In the genomic region with DNA sequence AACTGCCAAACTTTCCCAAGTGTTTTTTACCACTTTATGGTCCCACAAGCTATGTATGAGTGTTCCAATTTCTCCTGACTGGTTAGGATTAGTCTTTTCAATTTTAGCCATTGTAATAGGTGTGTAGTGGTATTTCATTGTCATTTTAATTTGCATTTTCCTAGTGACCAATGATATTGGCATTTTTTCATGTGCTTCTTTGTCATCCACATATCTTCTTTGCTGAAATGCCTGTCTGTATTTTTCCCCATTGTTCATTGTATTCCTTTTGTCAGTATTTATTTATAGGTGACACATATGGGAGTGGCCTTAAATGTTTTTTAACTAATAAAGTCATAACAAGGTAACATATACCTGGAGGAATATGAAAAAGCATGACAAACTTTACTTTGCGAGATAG, we compare ENCODE assay signal across 19 cellular contexts. TPM values are rescaled to one million over a fixed set of nuclear protein-coding genes. Genes with fewer than 3 reads are reported as not detected.
DNase-seq lines count a peak whose midpoint lies in the region; ATAC-seq, FAIRE-seq and TF ChIP-seq lines count a peak whose summit lies in the region.
"Had no signal": no experiment of that assay in that cellular context is flagged by ENCODE, and none has a peak within 500 bp of the region (broad histone marks: within the 10 kb centered on the region; RNA-seq: fewer than 3 reads in every experiment).

No MANE protein-coding gene starts in this region.

- H3K36me3 Mint-ChIP-seq in endothelial cell (ENCODE audit: low read depth, unreplicated experiment): no peaks in the 10 kb centered on the region

- H3K36me3 ChIP-seq in mammary epithelial cell (ENCODE audit: insufficient read depth, low read length) (no peaks in the 10 kb centered on the region), breast epithelium (no peaks in the 10 kb centered on the region), small intestine (ENCODE audit: control insufficient read depth in 2 of 2, insufficient read depth in 2 of 2, low read length in 2 of 2) (no peaks in the 10 kb centered on the region)
- H3K36me3 ChIP-seq: HAP-1 had no signal

- H3K27me3 ChIP-seq in mammary epithelial cell (ENCODE audit: insufficient read depth, low read length): no peaks in the 10 kb centered on the region
- no peaks in the 10 kb centered on the region for H3K27me3 ChIP-seq in breast epithelium
- no peaks in the 10 kb centered on the region for H3K27me3 ChIP-seq in foreskin keratinocyte
- H3K27me3 ChIP-seq in small intestine (ENCODE audit: control insufficient read depth in 2 of 2, insufficient read depth in 2 of 2, low read length in 2 of 2): no peaks in the 10 kb centered on the region

- intact Hi-C loops in mammary epithelial cell (cut with micrococcal nuclease): no loop called here
- intact Hi-C loops in breast epithelium (cut with DNase I; ENCODE audit: low total_unique reads): no loop called here

- H3K4me1 ChIP-seq in mammary epithelial cell (ENCODE audit: insufficient read depth, low read length): no peaks in the 10 kb centered on the region
- no peaks in the 10 kb centered on the region for H3K4me1 ChIP-seq in breast epithelium
- peaks cover 7% of the 10 kb centered on the region for H3K4me1 ChIP-seq in foreskin keratinocyte
- no peaks in the 10 kb centered on the region for H3K4me1 ChIP-seq in small intestine (ENCODE audit: control insufficient read depth in 2 of 2, insufficient read depth in 1 of 2, low read depth in 1 of 2, low read length in 1 of 2)
- H3K4me1 ChIP-seq: A549 had no signal

- H3K79me2 ChIP-seq in mammary epithelial cell (ENCODE audit: insufficient read depth, low read length): no peaks in the 10 kb centered on the region

- DNase-seq in mammary epithelial cell: peak; percentile 41
- DNase-seq in breast epithelium (ENCODE audit: low spot score in 2 of 2): no peak
- DNase-seq in endothelial cell (ENCODE audit: low spot score): no peak
- DNase-seq in foreskin keratinocyte: peak; percentile 23 to 48
- DNase-seq in small intestine: no peak
- no peak for DNase-seq in islet precursor cell
- DNase-seq in amygdala (lab: John Stamatoyannopoulos, UW): no peak
- DNase-seq: AML-193; Caco-2; CD4-positive, alpha-beta T cell; GM23248 had no signal

- no peak overlapping the region for H2AFZ ChIP-seq in mammary epithelial cell (ENCODE audit: low read depth, low read length)
- H2AFZ ChIP-seq: GM23248 had no signal

- H3K27ac Mint-ChIP-seq in endothelial cell (ENCODE audit: unreplicated experiment): peak overlapping the region; percentile 14
- H3K27ac Mint-ChIP-seq: CD4-positive, alpha-beta T cell had no signal

- H4K20me1 ChIP-seq in mammary epithelial cell (ENCODE audit: insufficient read depth, low read length): no peaks in the 10 kb centered on the region

- no TSS peak for BruUV-seq in mammary epithelial cell (replicated peaks; lab: Mats Ljungman, UMichigan)

- no peak overlapping the region for H3K4me2 ChIP-seq in mammary epithelial cell (ENCODE audit: insufficient read depth, low read depth, low read length)
- H3K4me2 ChIP-seq: A549 had no signal

- peak; percentile 65 for ATAC-seq in foreskin keratinocyte
- ATAC-seq: A549 had no signal

- dilution Hi-C loops in mammary epithelial cell (cut with HindIII; ENCODE audit: low sequenced_read_pairs): no loop called here

- no peak for TF ChIP-seq POLR2A in breast epithelium (IDR thresholded peaks at IDR 0.05)

- CTCF ChIA-PET in mammary epithelial cell (lab: Charles Lee; ENCODE audit: low non-redundant PET): no interaction called here

- peaks cover 6% of the 10 kb centered on the region for H3K4me1 Mint-ChIP-seq in endothelial cell (ENCODE audit: unreplicated experiment)

- in situ Hi-C loops in mammary epithelial cell (cut with MboI; ENCODE audit: low sequenced_read_pairs in 2 of 2): no loop called here

- no peaks in the 10 kb centered on the region for H3K9me3 ChIP-seq in mammary epithelial cell (replicated peaks; ENCODE audit: insufficient read depth, low read length)
- no peaks in the 10 kb centered on the region for H3K9me3 ChIP-seq in breast epithelium
- no peaks in the 10 kb centered on the region for H3K9me3 ChIP-seq in small intestine (ENCODE audit: control insufficient read depth, low read depth)
- H3K9me3 ChIP-seq: A549, Caco-2, HAP-1 had no signal

- WGBS in mammary epithelial cell (ENCODE audit: low coverage, missing lambda C conversion rate): 95% methylated on average over 1 of the region's 1 CpG
- 93 to 100% (median 97%) methylated on average over 1 of the region's 1 CpG for WGBS in small intestine, 3 donors

- no peaks in the 10 kb centered on the region for H3K9me3 Mint-ChIP-seq in endothelial cell (ENCODE audit: unreplicated experiment)
- H3K9me3 Mint-ChIP-seq: CD4-positive, alpha-beta T cell had no signal

- H3K27me3 Mint-ChIP-seq in endothelial cell (ENCODE audit: unreplicated experiment): no peaks in the 10 kb centered on the region
- H3K27me3 Mint-ChIP-seq: CD4-positive, alpha-beta T cell had no signal

- no peak overlapping the region for H3K9ac ChIP-seq in mammary epithelial cell (ENCODE audit: insufficient read depth, low read length)
- H3K9ac ChIP-seq: GM23248 had no signal

- no peak for TF ChIP-seq CTCF in mammary epithelial cell (conservative IDR thresholded peaks at IDR 0.05 in 1 of 2, IDR thresholded peaks at IDR 0.05 in 1 of 2; ENCODE audit: extremely low read depth in 1 of 2, insufficient read depth in 1 of 2, low read depth in 1 of 2, low read length in 2 of 2)
- no peak for TF ChIP-seq CTCF in breast epithelium (IDR thresholded peaks at IDR 0.05)
- TF ChIP-seq CTCF in endothelial cell (IDR thresholded peaks at IDR 0.05; ENCODE audit: unreplicated experiment): no peak
- TF ChIP-seq CTCF in foreskin keratinocyte (conservative IDR thresholded peaks at IDR 0.05): no peak

- no peak for FAIRE-seq in small intestine (lab: Jason Lieb, UNC)
- FAIRE-seq: A549, D721Med, G401.6, GM12891, GM18507 had no signal

- no peak overlapping the region for H3K4me3 ChIP-seq in mammary epithelial cell (replicated peaks in 1 of 3; ENCODE audit: insufficient read depth in 1 of 3, low read depth in 2 of 3, low read length in 3 of 3)
- no peak overlapping the region for H3K4me3 ChIP-seq in breast epithelium
- no peak overlapping the region for H3K4me3 ChIP-seq in small intestine (ENCODE audit: low read depth in 1 of 2, low read length in 2 of 2)
- H3K4me3 ChIP-seq: A549, GM23248, HAP-1 had no signal

- H3K4me3 Mint-ChIP-seq in endothelial cell (ENCODE audit: unreplicated experiment): no peak overlapping the region
- H3K4me3 Mint-ChIP-seq: CD4-positive, alpha-beta T cell had no signal

- no peak overlapping the region for H3K27ac ChIP-seq in mammary epithelial cell (ENCODE audit: insufficient read depth, low read depth, low read length)
- H3K27ac ChIP-seq in breast epithelium: no peak overlapping the region
- H3K27ac ChIP-seq in foreskin keratinocyte: no peak overlapping the region
- H3K27ac ChIP-seq in small intestine (ENCODE audit: low read depth in 1 of 2, low read length in 1 of 2): no peak overlapping the region
- H3K27ac ChIP-seq: 22Rv1, A549, C4-2B, GM23248 had no signal

RNA-seq across cellular contexts. Expression of gene UBE2D3, which starts 9.2 kb away (rescaled TPM):
- total RNA-seq in mammary epithelial cell: 100 to 1,000 TPM; 338 to 352 TPM
- 311 TPM for polyA plus RNA-seq in mammary epithelial cell
- polyA minus RNA-seq in mammary epithelial cell: 367 TPM
- total RNA-seq in breast epithelium: 100 to 1,000 TPM; 374 to 405 (median 392) TPM
- 370 TPM for total RNA-seq in endothelial cell (ENCODE audit: unreplicated experiment)
- 353 and 362 TPM in 2 replicates for total RNA-seq in foreskin keratinocyte
- 214 and 244 TPM in 2 replicates for polyA plus RNA-seq in foreskin keratinocyte
- polyA plus RNA-seq in small intestine: 100 to 1,000 TPM; 173 to 249 (median 232) TPM

RNA-seq across cellular contexts. Expression of gene CISD2, which starts 32.2 kb away (rescaled TPM):
- 10 to 100 TPM; 23.0 to 26.8 TPM for total RNA-seq in mammary epithelial cell
- 19.2 TPM for polyA plus RNA-seq in mammary epithelial cell
- polyA minus RNA-seq in mammary epithelial cell: 14.8 TPM
- 10 to 100 TPM in 2 of 3 donors, 1 to 10 TPM in 1; 9.0 to 23.9 (median 17.4) TPM for total RNA-seq in breast epithelium
- total RNA-seq in endothelial cell (ENCODE audit: unreplicated experiment): 27.2 TPM
- total RNA-seq in foreskin keratinocyte: 41.9 and 44.2 TPM in 2 replicates
- polyA plus RNA-seq in foreskin keratinocyte: 39.3 and 42.5 TPM in 2 replicates
- 10 to 100 TPM; 25.7 to 39.8 (median 26.2) TPM for polyA plus RNA-seq in small intestine

Comparison
In these comparisons a context has a peak if more than half of its experiments do, and no peak if none do; other contexts are left out.
1. DNase-seq: peak in mammary epithelial cell (single experiment) and foreskin keratinocyte (2 of 2); none in breast epithelium (0 of 2), endothelial cell (single experiment), small intestine (single experiment), islet precursor cell (single experiment) and amygdala (0 of 56).